21 cellular contexts compared by ENCODE assay signal in genomic region chr3:145798691-145799550, GRCh38.
DNase-seq lines count a peak whose midpoint lies in the region; ATAC-seq and TF ChIP-seq lines count a peak whose summit lies in the region.
"Had no signal": no experiment of that assay in that cellular context is flagged by ENCODE, and none has a peak within 500 bp of the region (broad histone marks: within the 10 kb centered on the region; RNA-seq: fewer than 3 reads in every experiment).

No MANE protein-coding gene starts in this region.

- ATAC-seq in esophagus mucosa, result no peak
- ATAC-seq: effector memory CD8-positive, alpha-beta T cell; gastroesophageal sphincter; GM12878 had no signal

- H3K4me3 Mint-ChIP-seq in mesothelial cell of epicardium, result no peak overlapping the region
- H3K4me3 Mint-ChIP-seq: activated naive CD4-positive, alpha-beta T cell treated with anti-CD3 and anti-CD28 coated beads for 36 hours; effector memory CD8-positive, alpha-beta T cell had no signal

- TF ChIP-seq CTCF in mesothelial cell of epicardium (IDR thresholded peaks at IDR 0.05; ENCODE audit: unreplicated experiment), result no peak

- no peaks in the 10 kb centered on the region for H3K27me3 Mint-ChIP-seq in mesothelial cell of epicardium (ENCODE audit: low read depth)
- H3K27me3 Mint-ChIP-seq: effector memory CD8-positive, alpha-beta T cell had no signal

- peaks cover 20% of the 10 kb centered on the region for H3K9me3 Mint-ChIP-seq in mesothelial cell of epicardium
- H3K9me3 Mint-ChIP-seq: activated naive CD4-positive, alpha-beta T cell treated with anti-CD3 and anti-CD28 coated beads for 36 hours had no signal

- peaks cover 18% of the 10 kb centered on the region for H3K4me1 Mint-ChIP-seq in mesothelial cell of epicardium

- no peak overlapping the region for H3K27ac Mint-ChIP-seq in mesothelial cell of epicardium
- H3K27ac Mint-ChIP-seq: activated naive CD4-positive, alpha-beta T cell treated with anti-CD3 and anti-CD28 coated beads for 36 hours; effector memory CD8-positive, alpha-beta T cell had no signal

- DNase-seq in NCI-H2081 (lab: John Stamatoyannopoulos, UW) (peak; percentile 32 to 56), NCI-H2081 treated with DMSO at 0.1 percent for 48 hours (lab: John Stamatoyannopoulos, UW) (no peak), brain pericyte (ENCODE audit: low read depth, low spot score) (peak; percentile 37), medulla oblongata (ENCODE audit: extremely low spot score) (peak; percentile 40), stromal cell of bone marrow (ENCODE audit: low read depth) (peak; percentile 8), mesothelial cell of epicardium (ENCODE audit: low spot score in 2 of 2, unreplicated experiment in 2 of 2) (no peak), Kasumi-1 (lab: John Stamatoyannopoulos, UW) (no peak)
- DNase-seq: activated CD4-positive, alpha-beta T cell treated with anti-CD3 and anti-CD28 coated beads for 1 hour; activated naive CD4-positive, alpha-beta T cell treated with anti-CD3 and anti-CD28 coated beads for 36 hours; effector memory CD8-positive, alpha-beta T cell; HCEC 1CT; IMR-90; NCI-H2107; SHP77 treated with DMSO at 0.1 percent for 48 hours; stimulated activated CD4-positive, alpha-beta T cell treated with anti-CD3 and anti-CD28 coated beads, Interleukin-4, amount 100 ng/mL, for 1 hour; stimulated activated CD8-positive, alpha-beta memory T cell treated with anti-CD3 and anti-CD28 coated beads, Interleukin-4, amount 100 ng/mL, for 48 hours; T-helper 9 cell; thyroid gland had no signal

- H3K36me3 Mint-ChIP-seq in mesothelial cell of epicardium, result peaks cover 5% of the 10 kb centered on the region

Comparison
In these comparisons a context has a peak if more than half of its experiments do, and no peak if none do; other contexts are left out.
1. DNase-seq: peak in NCI-H2081 (2 of 2), brain pericyte (single experiment), medulla oblongata (single experiment) and stromal cell of bone marrow (single experiment); none in NCI-H2081 treated with DMSO at 0.1 percent for 48 hours (single experiment), mesothelial cell of epicardium (0 of 2) and Kasumi-1 (0 of 2).